In genomic region chr15:45634442-45635190, GRCh38 we compare ENCODE assay signal across 1 cellular context.
A peak's percentile ranks its signal among the peaks of the same experiment; 100 is the strongest.
TF ChIP-seq lines count a peak whose summit lies in the region.

Gene SQOR (plus strand): TSS chr15:45635029. CDS start chr15:45658924, 23,895 bp downstream.

TF ChIP-seq in liver, 16 proteins besides CTCF, POLR2A, EP300 and RAD21 (continued from another document):
- peak; percentile 22 for TF ChIP-seq ZBTB33 (IDR thresholded peaks at IDR 0.05)
- TF ChIP-seq, protein P1, sequence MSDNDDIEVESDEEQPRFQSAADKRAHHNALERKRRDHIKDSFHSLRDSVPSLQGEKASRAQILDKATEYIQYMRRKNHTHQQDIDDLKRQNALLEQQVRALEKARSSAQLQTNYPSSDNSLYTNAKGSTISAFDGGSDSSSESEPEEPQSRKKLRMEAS (IDR thresholded peaks at IDR 0.05): peak; percentile 49
